Comparison of ENCODE assay signal across 22 cellular contexts in the genomic region with DNA sequence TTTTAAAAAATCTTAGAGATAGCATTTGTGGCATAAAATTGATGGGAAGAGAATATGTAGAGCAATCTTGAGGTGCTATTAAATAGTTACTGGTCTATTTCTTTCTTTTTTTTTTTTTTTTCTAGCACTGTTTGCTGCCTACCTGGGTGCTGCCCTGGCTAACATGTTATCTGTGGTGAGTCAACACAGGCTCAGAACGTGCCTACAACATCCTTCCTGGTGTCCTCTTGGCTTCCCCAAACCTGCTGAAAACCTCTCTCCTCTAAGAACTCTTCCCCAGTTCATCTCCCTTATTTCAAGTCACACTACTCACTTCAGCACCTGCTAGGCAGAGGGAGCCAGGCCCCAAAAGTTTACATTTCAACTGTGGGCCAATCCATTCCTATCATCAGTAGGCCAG. TPM values are rescaled to one million over a fixed set of nuclear protein-coding genes. Genes with fewer than 3 reads are reported as not detected.
"Had no signal": no experiment of that assay in that cellular context is flagged by ENCODE, and none has a peak within 500 bp of the region (broad histone marks: within the 10 kb centered on the region; RNA-seq: fewer than 3 reads in every experiment).

No MANE protein-coding gene starts in this region.

- H3K27ac Mint-ChIP-seq: natural killer cell treated with Interleukin-12 subunit alpha and Interleukin-12 subunit beta and Interleukin-15 and Interleukin-18, amount 100 ng/mL, for 72 hours; stimulated activated naive B cell treated with anti-CD40 and anti-IgM and Interleukin-4, amounts not matched to agents 10 μg/mL and 1 μg/mL and 100 μg/mL, for 72 hours; stimulated activated naive CD8-positive, alpha-beta T cell treated with anti-CD3 and anti-CD28 coated beads, Interleukin-15, amount 100 ng/mL, for 72 hours had no signal

- H3K4me2 ChIP-seq: hepatocyte had no signal

- ATAC-seq: left colon; left ventricle myocardium superior; natural killer cell treated with Interleukin-12 subunit alpha and Interleukin-12 subunit beta and Interleukin-15 and Interleukin-18, amount 100 ng/mL, for 72 hours; psoas muscle; right lobe of liver; stimulated activated naive B cell treated with anti-CD40 and anti-IgM and Interleukin-4, amounts not matched to agents 10 μg/mL and 1 μg/mL and 100 μg/mL, for 72 hours; stimulated activated naive CD8-positive, alpha-beta T cell treated with anti-CD3 and anti-CD28 coated beads, Interleukin-15, amount 100 ng/mL, for 72 hours had no signal

- H3K79me2 ChIP-seq: hepatocyte had no signal

- H3K9me3 Mint-ChIP-seq: natural killer cell treated with Interleukin-12 subunit alpha and Interleukin-12 subunit beta and Interleukin-15 and Interleukin-18, amount 100 ng/mL, for 72 hours; stimulated activated naive B cell treated with anti-CD40 and anti-IgM and Interleukin-4, amounts not matched to agents 10 μg/mL and 1 μg/mL and 100 μg/mL, for 72 hours; stimulated activated naive CD8-positive, alpha-beta T cell treated with anti-CD3 and anti-CD28 coated beads, Interleukin-15, amount 100 ng/mL, for 72 hours had no signal

- H3K36me3 ChIP-seq: right lobe of liver, spleen, transverse colon had no signal

- H3K4me3 ChIP-seq: hepatocyte, lung, psoas muscle, right lobe of liver, spleen, testis, transverse colon had no signal

- H3K27ac ChIP-seq: hepatocyte, psoas muscle, right lobe of liver, spleen, testis, transverse colon had no signal

- H3K4me1 ChIP-seq: psoas muscle, right lobe of liver, testis, transverse colon had no signal

- H3K9me3 ChIP-seq: psoas muscle, right lobe of liver, spleen, testis, transverse colon had no signal

- H3K4me3 Mint-ChIP-seq: natural killer cell treated with Interleukin-12 subunit alpha and Interleukin-12 subunit beta and Interleukin-15 and Interleukin-18, amount 100 ng/mL, for 72 hours; stimulated activated naive B cell treated with anti-CD40 and anti-IgM and Interleukin-4, amounts not matched to agents 10 μg/mL and 1 μg/mL and 100 μg/mL, for 72 hours; stimulated activated naive CD8-positive, alpha-beta T cell treated with anti-CD3 and anti-CD28 coated beads, Interleukin-15, amount 100 ng/mL, for 72 hours had no signal

- H3K27me3 ChIP-seq: hepatocyte, right lobe of liver, spleen, testis had no signal

- H3K36me3 Mint-ChIP-seq: natural killer cell treated with Interleukin-12 subunit alpha and Interleukin-12 subunit beta and Interleukin-15 and Interleukin-18, amount 100 ng/mL, for 72 hours had no signal

- H2AFZ ChIP-seq: hepatocyte had no signal

- FAIRE-seq: colon had no signal

- H3K27me3 Mint-ChIP-seq: natural killer cell treated with Interleukin-12 subunit alpha and Interleukin-12 subunit beta and Interleukin-15 and Interleukin-18, amount 100 ng/mL, for 72 hours; stimulated activated naive B cell treated with anti-CD40 and anti-IgM and Interleukin-4, amounts not matched to agents 10 μg/mL and 1 μg/mL and 100 μg/mL, for 72 hours had no signal

- DNase-seq: dermis blood vessel endothelial cell; foreskin melanocyte; head of caudate nucleus; left colon; left ventricle myocardium superior; mesenchymal stem cell; midbrain; psoas muscle; retina; right lobe of liver; spleen; stimulated activated CD4-positive, alpha-beta T cell treated with anti-CD3 and anti-CD28 coated beads, Interleukin-15, amount 100 ng/mL, for 24 hours; stimulated activated CD4-positive, alpha-beta T cell treated with anti-CD3 and anti-CD28 coated beads, Interleukin-1b, Interleukin-23, amount 100 ng/mL, for 48 hours; stimulated activated CD4-positive, alpha-beta T cell treated with anti-CD3 and anti-CD28 coated beads, Interleukin-4, amount 100 ng/mL, for 24 hours; stimulated activated naive B cell treated with anti-CD40 and anti-IgM and Interleukin-4, amounts not matched to agents 10 μg/mL and 1 μg/mL and 100 μg/mL, for 72 hours; stimulated activated naive CD8-positive, alpha-beta T cell treated with anti-CD3 and anti-CD28 coated beads, Interleukin-15, amount 100 ng/mL, for 72 hours; testis; transverse colon had no signal

RNA-seq across cellular contexts. Expression of gene SLC14A1, which starts 45.1 kb away (rescaled TPM):
- total RNA-seq: dermis blood vessel endothelial cell had no signal
